In genomic region chr17:79778504-79779087, GRCh38 we compare ENCODE assay signal across 1 cellular context.
TF ChIP-seq lines count a peak whose summit lies in the region.

No MANE protein-coding gene starts in this region.

TF ChIP-seq in HEK293, 187 proteins besides CTCF, POLR2A, EP300 and RAD21 (continued from another document and continues in another):
- TF ChIP-seq ELK4 (IDR thresholded peaks at IDR 0.05; ENCODE audit: borderline replicate concordance, low read depth, low read length) (no peak), ZNF394 (tag by site-specific recombination; IDR thresholded peaks at IDR 0.05; ENCODE audit: borderline replicate concordance) (peak; percentile 20; the same call in 1 of the 2 replicates), ZNF843 (tag by site-specific recombination; IDR thresholded peaks at IDR 0.05) (0 out of 2 replicates have a peak, but pooled peaks have one; percentile 26), KLF1 (tag by site-specific recombination; IDR thresholded peaks at IDR 0.05) (peak; percentile 23; the same call in 1 of the 2 replicates), ZNF202 (tag by site-specific recombination; IDR thresholded peaks at IDR 0.05; ENCODE audit: borderline replicate concordance) (no peak), PATZ1 (tag by site-specific recombination; IDR thresholded peaks at IDR 0.05) (peak; percentile 93), KLF8 (tag by site-specific recombination; IDR thresholded peaks at IDR 0.05) (0 out of 2 replicates have a peak, but pooled peaks have one; percentile 13), BCL6B (tag by site-specific recombination; IDR thresholded peaks at IDR 0.05) (no peak), ZBTB7A (tag by site-specific recombination; IDR thresholded peaks at IDR 0.05; ENCODE audit: low read depth) (0 out of 2 replicates have a peak, but pooled peaks have one; percentile 35), ZNF423 (tag by site-specific recombination; IDR thresholded peaks at IDR 0.05) (peak; percentile 47; the same call in 1 of the 2 replicates), ZNF341 (tag by site-specific recombination; IDR thresholded peaks at IDR 0.05; ENCODE audit: low read depth) (peak; percentile 64), PRDM1 (tag by site-specific recombination; IDR thresholded peaks at IDR 0.05) (peak; percentile 57), ZNF558 (tag by site-specific recombination; IDR thresholded peaks at IDR 0.05) (no peak), ZSCAN16 (tag by site-specific recombination; IDR thresholded peaks at IDR 0.05) (peak; percentile 38; the same call in 1 of the 2 replicates), HOXA7 (CRISPR knock-in tag; IDR thresholded peaks at IDR 0.05; ENCODE audit: borderline replicate concordance) (no peak), ZNF140 (tag by site-specific recombination; IDR thresholded peaks at IDR 0.05) (no peak), GLI4 (tag by site-specific recombination; IDR thresholded peaks at IDR 0.05) (no peak), GLIS2 (tag by site-specific recombination; IDR thresholded peaks at IDR 0.05) (peak; percentile 71; the same call in 1 of the 2 replicates), ZSCAN30 (tag by site-specific recombination; IDR thresholded peaks at IDR 0.05) (peak; percentile 30; the same call in 1 of the 2 replicates), ZNF660 (tag by site-specific recombination; IDR thresholded peaks at IDR 0.05) (peak; percentile 66), ZNF335 (tag by site-specific recombination; conservative IDR thresholded peaks at IDR 0.05) (peak; percentile 89), KLF16 (tag by site-specific recombination; IDR thresholded peaks at IDR 0.05) (peak; percentile 77; the same call in 1 of the 2 replicates), ZFP69B (tag by site-specific recombination; IDR thresholded peaks at IDR 0.05) (peak; percentile 50; the same call in 1 of the 2 replicates), ZFHX2 (tag by site-specific recombination; conservative IDR thresholded peaks at IDR 0.05) (peak; percentile 36; the same call in 1 of the 2 replicates), ZEB2 (tag by site-specific recombination; IDR thresholded peaks at IDR 0.05) (peak; percentile 83; the same call in 1 of the 2 replicates), ZNF645 (tag by site-specific recombination; IDR thresholded peaks at IDR 0.05) (no peak), IKZF3 (tag by site-specific recombination; IDR thresholded peaks at IDR 0.05) (peak; percentile 8; the same call in 1 of the 2 replicates), ZNF692 (tag by site-specific recombination; IDR thresholded peaks at IDR 0.05) (peak; percentile 7; the same call in 1 of the 2 replicates), ZNF777 (tag by site-specific recombination; IDR thresholded peaks at IDR 0.05; ENCODE audit: borderline replicate concordance) (peak; percentile 45; the same call in 1 of the 2 replicates), ZNF138 (tag by site-specific recombination; IDR thresholded peaks at IDR 0.05; ENCODE audit: borderline replicate concordance) (no peak), KLF10 (tag by site-specific recombination; IDR thresholded peaks at IDR 0.05) (peak; percentile 71; the same call in 1 of the 2 replicates), ZNF24 (tag by site-specific recombination; IDR thresholded peaks at IDR 0.05) (0 out of 2 replicates have a peak, but pooled peaks have one; percentile 34), ZNF600 (tag by site-specific recombination; IDR thresholded peaks at IDR 0.05) (peak; percentile 99), REST (tag by site-specific recombination; IDR thresholded peaks at IDR 0.05) (peak; percentile 68), ZNF518A (tag by site-specific recombination; conservative IDR thresholded peaks at IDR 0.05; ENCODE audit: low read depth) (no peak), ZBTB48 (tag by site-specific recombination; IDR thresholded peaks at IDR 0.05) (peak; percentile 41; the same call in 1 of the 2 replicates), ZNF239 (tag by site-specific recombination; IDR thresholded peaks at IDR 0.05) (no peak)
- TF ChIP-seq, protein P1, sequence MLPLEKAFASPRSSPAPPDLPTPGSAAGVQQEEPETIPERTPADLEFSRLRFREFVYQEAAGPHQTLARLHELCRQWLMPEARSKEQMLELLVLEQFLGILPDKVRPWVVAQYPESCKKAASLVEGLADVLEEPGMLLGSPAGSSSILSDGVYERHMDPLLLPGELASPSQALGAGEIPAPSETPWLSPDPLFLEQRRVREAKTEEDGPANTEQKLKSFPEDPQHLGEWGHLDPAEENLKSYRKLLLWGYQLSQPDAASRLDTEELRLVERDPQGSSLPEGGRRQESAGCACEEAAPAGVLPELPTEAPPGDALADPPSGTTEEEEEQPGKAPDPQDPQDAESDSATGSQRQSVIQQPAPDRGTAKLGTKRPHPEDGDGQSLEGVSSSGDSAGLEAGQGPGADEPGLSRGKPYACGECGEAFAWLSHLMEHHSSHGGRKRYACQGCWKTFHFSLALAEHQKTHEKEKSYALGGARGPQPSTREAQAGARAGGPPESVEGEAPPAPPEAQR (tag by site-specific recombination; IDR thresholded peaks at IDR 0.05), result no peak
- TF ChIP-seq, protein P2, sequence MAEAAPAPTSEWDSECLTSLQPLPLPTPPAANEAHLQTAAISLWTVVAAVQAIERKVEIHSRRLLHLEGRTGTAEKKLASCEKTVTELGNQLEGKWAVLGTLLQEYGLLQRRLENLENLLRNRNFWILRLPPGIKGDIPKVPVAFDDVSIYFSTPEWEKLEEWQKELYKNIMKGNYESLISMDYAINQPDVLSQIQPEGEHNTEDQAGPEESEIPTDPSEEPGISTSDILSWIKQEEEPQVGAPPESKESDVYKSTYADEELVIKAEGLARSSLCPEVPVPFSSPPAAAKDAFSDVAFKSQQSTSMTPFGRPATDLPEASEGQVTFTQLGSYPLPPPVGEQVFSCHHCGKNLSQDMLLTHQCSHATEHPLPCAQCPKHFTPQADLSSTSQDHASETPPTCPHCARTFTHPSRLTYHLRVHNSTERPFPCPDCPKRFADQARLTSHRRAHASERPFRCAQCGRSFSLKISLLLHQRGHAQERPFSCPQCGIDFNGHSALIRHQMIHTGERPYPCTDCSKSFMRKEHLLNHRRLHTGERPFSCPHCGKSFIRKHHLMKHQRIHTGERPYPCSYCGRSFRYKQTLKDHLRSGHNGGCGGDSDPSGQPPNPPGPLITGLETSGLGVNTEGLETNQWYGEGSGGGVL (tag by site-specific recombination; IDR thresholded peaks at IDR 0.05), result peak; percentile 82
- TF ChIP-seq, protein P3, sequence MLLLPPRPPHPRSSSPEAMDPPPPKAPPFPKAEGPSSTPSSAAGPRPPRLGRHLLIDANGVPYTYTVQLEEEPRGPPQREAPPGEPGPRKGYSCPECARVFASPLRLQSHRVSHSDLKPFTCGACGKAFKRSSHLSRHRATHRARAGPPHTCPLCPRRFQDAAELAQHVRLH (tag by site-specific recombination; IDR thresholded peaks at IDR 0.05), result no peak
